13 cellular contexts compared by ENCODE assay signal in the genomic region with DNA sequence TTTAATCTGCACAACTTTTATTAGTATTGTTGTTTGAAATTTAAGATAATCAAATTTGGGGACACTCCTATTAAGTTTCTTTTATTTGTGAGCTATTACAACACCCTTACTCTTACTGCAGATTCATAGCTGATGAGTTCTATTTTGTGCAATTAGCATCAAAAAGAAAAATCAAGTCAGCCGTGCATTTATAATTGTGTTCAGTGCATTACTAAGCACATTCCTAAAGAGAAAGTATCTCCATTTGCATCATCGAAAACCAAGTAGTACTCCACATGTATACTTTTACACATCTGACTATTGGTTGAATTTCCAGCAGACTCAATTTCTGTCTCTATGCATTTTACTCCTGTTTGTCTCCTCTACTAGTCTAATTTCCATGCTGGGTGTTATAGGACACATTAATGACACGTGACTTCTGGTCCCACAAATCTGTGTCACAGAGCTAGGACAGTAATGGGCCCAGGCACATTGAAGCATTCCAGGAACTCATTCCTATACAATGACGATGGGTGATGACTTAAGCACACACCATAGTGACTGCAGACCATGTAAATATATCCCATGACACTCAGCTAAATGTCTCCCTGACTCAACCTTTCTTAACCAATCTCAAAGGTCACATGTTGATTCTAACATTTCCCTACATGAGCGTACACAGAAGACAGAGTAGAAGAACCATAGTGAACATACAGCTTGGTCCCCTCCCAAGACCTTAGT.
A peak's percentile ranks its signal among the peaks of the same experiment; 100 is the strongest.
DNase-seq lines count a peak whose midpoint lies in the region; ATAC-seq, FAIRE-seq and TF ChIP-seq lines count a peak whose summit lies in the region.
"Had no signal": no experiment of that assay in that cellular context is flagged by ENCODE, and none has a peak within 500 bp of the region (broad histone marks: within the 10 kb centered on the region; RNA-seq: fewer than 3 reads in every experiment).

No MANE protein-coding gene starts in this region.

- no peak overlapping the region for H3K4ac ChIP-seq in mesendoderm (ENCODE audit: low read depth, low read length)

- H3K23ac ChIP-seq in mesendoderm (ENCODE audit: low read length) = no peak overlapping the region

- TF ChIP-seq CTCF in bronchial epithelial cell (IDR thresholded peaks at IDR 0.05; ENCODE audit: insufficient read depth, low read length, severe bottlenecking) = no peak

- no peak overlapping the region for H3K56ac ChIP-seq in mesendoderm (ENCODE audit: low read length)

- no peak overlapping the region for H3K4me2 ChIP-seq in mesendoderm (ENCODE audit: low read length)

- H2BK120ac ChIP-seq in mesendoderm (ENCODE audit: low read depth, low read length) = no peak overlapping the region

- no peak overlapping the region for H4K5ac ChIP-seq in mesendoderm (ENCODE audit: low read length)

- no peak overlapping the region for H3K4me3 ChIP-seq in bronchial epithelial cell (ENCODE audit: low read depth, low read length)
- H3K4me3 ChIP-seq in mesendoderm (ENCODE audit: low read length) = no peak overlapping the region
- H3K4me3 ChIP-seq: adrenal gland, Peyer's patch had no signal

- peak; percentile 93 for FAIRE-seq in bronchial epithelial cell (lab: Jason Lieb, UNC)

- H3K79me1 ChIP-seq in mesendoderm (ENCODE audit: low read length) = no peaks in the 10 kb centered on the region

- DNase-seq in AG20443 (ENCODE audit: low spot score) (peak; percentile 30), LHCN-M2 (ENCODE audit: low read depth) (peak; percentile 50), bronchial epithelial cell (ENCODE audit: low read depth) (peak; percentile 95), mesendoderm (peak; percentile 26), NCI-H748 (lab: John Stamatoyannopoulos, UW; ENCODE audit: unreplicated experiment) (no peak), NCI-H524 treated with DMSO at 0.1 percent for 48 hours (lab: John Stamatoyannopoulos, UW) (no peak)
- DNase-seq: adrenal gland; CD4-positive, alpha-beta memory T cell; NCI-H1048; Peyer's patch; stimulated activated CD4-positive, alpha-beta T cell treated with anti-CD3 and anti-CD28 coated beads, Interleukin-4, amount 100 ng/mL, for 24 hours had no signal

- H2AK5ac ChIP-seq in mesendoderm (ENCODE audit: low read length) = no peak overlapping the region

- ATAC-seq in HG02763 (IDR thresholded peaks at IDR 0.05; ENCODE audit: unreplicated experiment) = no peak
- ATAC-seq in GM21447 (IDR thresholded peaks at IDR 0.05; ENCODE audit: unreplicated experiment) = no peak

- H2BK15ac ChIP-seq in mesendoderm (replicated peaks; ENCODE audit: low read depth) = no peak overlapping the region

- H2BK5ac ChIP-seq in mesendoderm (ENCODE audit: low read length) = no peak overlapping the region

- H3K27me3 ChIP-seq in bronchial epithelial cell (ENCODE audit: control insufficient read depth, insufficient read depth, low read length) (no peaks in the 10 kb centered on the region), mesendoderm (ENCODE audit: insufficient read depth, low read length, poor library complexity) (no peaks in the 10 kb centered on the region)
- H3K27me3 ChIP-seq: adrenal gland, Peyer's patch had no signal

- H3K9ac ChIP-seq in mesendoderm (ENCODE audit: low read length) = no peak overlapping the region

- H3K36me3 ChIP-seq in bronchial epithelial cell (ENCODE audit: control insufficient read depth, insufficient read depth, low read length) = no peaks in the 10 kb centered on the region
- H3K36me3 ChIP-seq in mesendoderm (ENCODE audit: control insufficient read depth, insufficient read depth, low read length) = no peaks in the 10 kb centered on the region
- H3K36me3 ChIP-seq: adrenal gland, Peyer's patch had no signal

- H3K79me2 ChIP-seq in mesendoderm (ENCODE audit: control insufficient read depth, insufficient read depth, low read length) = no peaks in the 10 kb centered on the region

- no peak overlapping the region for H4K8ac ChIP-seq in mesendoderm (ENCODE audit: low read depth, low read length)

- no CpG with 5 or more reads among the region's 5 CpGs for WGBS in mesendoderm (ENCODE audit: extremely low coverage, insufficient coverage, low lambda C conversion rate)

- no peak overlapping the region for H3K18ac ChIP-seq in mesendoderm (ENCODE audit: low read length)

- no peaks in the 10 kb centered on the region for H3K4me1 ChIP-seq in mesendoderm (ENCODE audit: control insufficient read depth, low read depth, low read length)
- H3K4me1 ChIP-seq: Peyer's patch had no signal

- H3K27ac ChIP-seq in mesendoderm (ENCODE audit: low read depth, low read length) = no peak overlapping the region
- H3K27ac ChIP-seq: Peyer's patch had no signal

Comparison
In these comparisons a context has a peak if more than half of its experiments do, and no peak if none do; other contexts are left out.
1. DNase-seq: peak in AG20443 (single experiment), LHCN-M2 (single experiment), bronchial epithelial cell (single experiment) and mesendoderm (single experiment); none in NCI-H748 (single experiment) and NCI-H524 treated with DMSO at 0.1 percent for 48 hours (single experiment).